ENCODE assay signal across 24 cellular contexts in genomic region chr13:73975767-73976166, GRCh38.
"Had no signal": no experiment of that assay in that cellular context is flagged by ENCODE, and none has a peak within 500 bp of the region (broad histone marks: within the 10 kb centered on the region; RNA-seq: fewer than 3 reads in every experiment).

No MANE protein-coding gene starts in this region.

- H3K27ac ChIP-seq: breast epithelium, epithelial cell of prostate, esophagus squamous epithelium, lower lobe of right lung, neutrophil, ovary, right lobe of liver, testis, transverse colon had no signal

- H3K36me3 ChIP-seq: breast epithelium, esophagus squamous epithelium, lower lobe of right lung, neutrophil, ovary, right lobe of liver, transverse colon had no signal

- H3K9me3 ChIP-seq: breast epithelium, esophagus squamous epithelium, lower lobe of right lung, mucosa of descending colon, neutrophil, ovary, right lobe of liver, testis, transverse colon had no signal

- H3K4me3 Mint-ChIP-seq: activated CD4-positive, alpha-beta memory T cell treated with anti-CD3 and anti-CD28 coated beads for 36 hours; activated naive CD4-positive, alpha-beta T cell treated with anti-CD3 and anti-CD28 coated beads for 36 hours; nephron progenitor cell had no signal

- H3K27me3 ChIP-seq: breast epithelium, esophagus squamous epithelium, neutrophil, ovary, right lobe of liver, testis, transverse colon had no signal

- ATAC-seq: left lobe of liver; lower lobe of right lung; mucosa of descending colon; right lobe of liver; stimulated activated naive CD8-positive, alpha-beta T cell treated with anti-CD3 and anti-CD28 coated beads, Interleukin-15, Interleukin-2, amounts not matched to agents 100 U/mL and 50 U/mL, for 24 hours had no signal

- H3K4me1 Mint-ChIP-seq: nephron progenitor cell had no signal

- H3K4me3 ChIP-seq: breast epithelium, esophagus squamous epithelium, lower lobe of right lung, mucosa of descending colon, ovary, right lobe of liver, testis, transverse colon had no signal

- H3K27ac Mint-ChIP-seq: activated CD4-positive, alpha-beta memory T cell treated with anti-CD3 and anti-CD28 coated beads for 36 hours; activated naive CD4-positive, alpha-beta T cell treated with anti-CD3 and anti-CD28 coated beads for 36 hours; nephron progenitor cell; progenitor cell of endocrine pancreas had no signal

- H3K27me3 Mint-ChIP-seq: activated CD4-positive, alpha-beta memory T cell treated with anti-CD3 and anti-CD28 coated beads for 36 hours; progenitor cell of endocrine pancreas had no signal

- DNase-seq: activated CD4-positive, alpha-beta memory T cell treated with anti-CD3 and anti-CD28 coated beads for 36 hours; activated CD4-positive, alpha-beta T cell treated with anti-CD3 and anti-CD28 coated beads for 48 hours; activated effector memory CD4-positive, alpha-beta T cell treated with anti-CD3 and anti-CD28 coated beads, Interleukin-2, amount 50 U/mL, for 16 hours; activated naive CD4-positive, alpha-beta T cell treated with anti-CD3 and anti-CD28 coated beads for 36 hours; central memory CD4-positive, alpha-beta T cell; dermis blood vessel endothelial cell; effector CD4-positive, alpha-beta T cell; esophagus squamous epithelium; foreskin melanocyte; kidney glomerular epithelial cell; lower lobe of right lung; mucosa of descending colon; nephron progenitor cell; ovary; right lobe of liver; stimulated activated CD4-positive, alpha-beta T cell treated with anti-CD3 and anti-CD28 coated beads, Interleukin-2, amount 100 ng/mL, for 48 hours; stimulated activated naive CD8-positive, alpha-beta T cell treated with anti-CD3 and anti-CD28 coated beads, Interleukin-15, Interleukin-2, amounts not matched to agents 100 U/mL and 50 U/mL, for 24 hours; testis; transverse colon had no signal

- H3K4me1 ChIP-seq: breast epithelium, esophagus squamous epithelium, lower lobe of right lung, testis, transverse colon had no signal
